In the genomic region with DNA sequence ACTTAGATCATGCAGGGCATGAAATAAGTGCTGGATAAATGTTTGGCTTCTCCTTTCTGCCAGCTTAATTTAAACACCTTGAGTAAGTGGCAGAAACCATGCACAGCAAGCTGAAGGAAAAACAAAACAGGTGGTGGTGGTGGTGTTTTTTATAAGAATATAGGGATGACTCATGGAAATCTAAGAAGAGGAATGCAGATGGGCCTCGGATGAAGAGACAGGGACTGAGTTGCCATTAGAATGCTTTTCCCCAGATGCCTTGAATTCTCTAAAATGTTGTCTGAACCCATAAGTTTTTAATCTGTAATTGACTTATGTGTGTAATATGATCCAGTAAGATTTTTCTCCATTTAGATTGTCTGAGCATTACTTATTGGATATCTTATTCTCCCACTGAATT, we compare ENCODE assay signal across 12 cellular contexts.
DNase-seq lines count a peak whose midpoint lies in the region; ATAC-seq and TF ChIP-seq lines count a peak whose summit lies in the region.
"Had no signal": no experiment of that assay in that cellular context is flagged by ENCODE, and none has a peak within 500 bp of the region (broad histone marks: within the 10 kb centered on the region; RNA-seq: fewer than 3 reads in every experiment).

No MANE protein-coding gene starts in this region.

- intact Hi-C loops in transverse colon (cut with DNase I; ENCODE audit: low total_unique reads) = no loop called here

- H3K27ac ChIP-seq in rectal smooth muscle tissue (ENCODE audit: low read depth, low read length) = peak overlapping the region; percentile 33
- H3K27ac ChIP-seq in transverse colon = peak overlapping the region in 1 of 4 donors; percentile 29
- H3K27ac ChIP-seq: skin epidermis had no signal

- no peaks in the 10 kb centered on the region for H3K27me3 ChIP-seq in rectal smooth muscle tissue (ENCODE audit: control insufficient read depth, insufficient read depth, low read length)
- H3K27me3 ChIP-seq in transverse colon = no peaks in the 10 kb centered on the region

- no peaks in the 10 kb centered on the region for H3K4me1 ChIP-seq in rectal smooth muscle tissue (ENCODE audit: control insufficient read depth, insufficient read depth, low read length)
- peaks cover 0 to 7% (median 3%) of the 10 kb centered on the region in 4 donors for H3K4me1 ChIP-seq in transverse colon

- H3K36me3 ChIP-seq in rectal smooth muscle tissue (ENCODE audit: control insufficient read depth, insufficient read depth, low read length) (no peaks in the 10 kb centered on the region), transverse colon (no peaks in the 10 kb centered on the region)

- no peak for TF ChIP-seq CTCF in epithelial cell of proximal tubule (conservative IDR thresholded peaks at IDR 0.05; ENCODE audit: low read depth, low read length)
- no peak for TF ChIP-seq CTCF in transverse colon (IDR thresholded peaks at IDR 0.05)

- TF ChIP-seq EP300 in transverse colon (IDR thresholded peaks at IDR 0.05; ENCODE audit: low read depth) = no peak

- WGBS in transverse colon (ENCODE audit: low coverage in 1 of 2), 2 donors = 58 to 83% methylated on average over 1 of the region's 1 CpG

- in situ Hi-C loops in transverse colon (cut with MboI; ENCODE audit: low pct_ligation_motif_present in 1 of 4, low pct_unique_long_range_greater_than_20kb in 1 of 4, low sequenced_read_pairs in 3 of 4) = no loop called here

- H3K9ac ChIP-seq in rectal smooth muscle tissue (ENCODE audit: low read length) = no peak overlapping the region

- DNase-seq in ELR (ENCODE audit: low read depth) (peak; percentile 51), NCI-H524 (lab: John Stamatoyannopoulos, UW) (peak; percentile 11 to 84), epithelial cell of proximal tubule (ENCODE audit: low read depth) (peak; percentile 19), transverse colon (no peak), CD1c-positive myeloid dendritic cell (ENCODE audit: extremely low spot score) (no peak)
- DNase-seq: activated CD8-positive, alpha-beta T cell treated with anti-CD3 and anti-CD28 coated beads, Interleukin-2, amount 10 ng/mL, durations not matched to agents 7 days and 5 days; activated effector memory CD4-positive, alpha-beta T cell treated with Interleukin-2 at 50 U/mL for 16 hours; NCI-H1417 treated with DMSO at 0.1 percent for 48 hours; NCI-H526 had no signal

- H3K4me3 ChIP-seq in epithelial cell of proximal tubule (ENCODE audit: low read depth, low read length) (no peak overlapping the region), rectal smooth muscle tissue (ENCODE audit: low read length) (no peak overlapping the region), transverse colon (no peak overlapping the region)
- H3K4me3 ChIP-seq: skin epidermis had no signal

- no peaks in the 10 kb centered on the region for H3K9me3 ChIP-seq in transverse colon

- TF ChIP-seq POLR2A in transverse colon (IDR thresholded peaks at IDR 0.05) = no peak

- ATAC-seq in HG03442 (IDR thresholded peaks at IDR 0.05; ENCODE audit: unreplicated experiment) = no peak
- ATAC-seq: activated CD8-positive, alpha-beta T cell treated with anti-CD3 and anti-CD28 coated beads, Interleukin-2, amount 10 ng/mL, durations not matched to agents 7 days and 5 days had no signal

Comparison
In these comparisons a context has a peak if more than half of its experiments do, and no peak if none do; other contexts are left out.
1. DNase-seq: peak in ELR (single experiment), NCI-H524 (2 of 2) and epithelial cell of proximal tubule (single experiment); none in transverse colon (single experiment) and CD1c-positive myeloid dendritic cell (single experiment).